Comparison of ENCODE assay signal across 2 cellular contexts in the genomic region with DNA sequence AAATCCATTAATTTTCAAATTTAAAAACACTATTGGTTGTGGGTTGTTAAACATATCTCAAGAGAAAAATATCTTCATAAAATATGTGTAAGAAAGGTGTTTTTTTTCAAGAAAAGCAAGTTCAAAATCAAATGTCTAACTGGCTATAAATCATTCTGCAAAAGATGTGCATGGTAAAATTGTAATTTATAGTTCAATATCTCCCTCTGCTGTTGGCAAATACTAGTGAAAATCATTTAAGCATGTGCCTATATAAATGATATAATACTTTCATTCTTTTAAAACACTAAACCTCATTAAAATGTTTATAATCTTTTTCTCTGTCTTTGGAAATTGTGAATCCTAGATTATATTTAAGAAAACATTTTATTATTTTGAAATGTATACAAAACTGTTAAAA.
TF ChIP-seq lines count a peak whose summit lies in the region.

No MANE protein-coding gene starts in this region.

TF ChIP-seq in SK-N-SH, 30 proteins besides CTCF, POLR2A, EP300 and RAD21 (continued from another document):
- TF ChIP-seq CHD2 (IDR thresholded peaks at IDR 0.05; ENCODE audit: low read length, partially characterized antibody) (no peak), POLR2AphosphoS5 (IDR thresholded peaks at IDR 0.05; ENCODE audit: low read depth, low read length) (no peak), TEAD4 (IDR thresholded peaks at IDR 0.05; ENCODE audit: borderline replicate concordance, insufficient read depth) (no peak), MXI1 (IDR thresholded peaks at IDR 0.05; ENCODE audit: low read depth, low read length) (no peak)
- TF ChIP-seq, protein P1, sequence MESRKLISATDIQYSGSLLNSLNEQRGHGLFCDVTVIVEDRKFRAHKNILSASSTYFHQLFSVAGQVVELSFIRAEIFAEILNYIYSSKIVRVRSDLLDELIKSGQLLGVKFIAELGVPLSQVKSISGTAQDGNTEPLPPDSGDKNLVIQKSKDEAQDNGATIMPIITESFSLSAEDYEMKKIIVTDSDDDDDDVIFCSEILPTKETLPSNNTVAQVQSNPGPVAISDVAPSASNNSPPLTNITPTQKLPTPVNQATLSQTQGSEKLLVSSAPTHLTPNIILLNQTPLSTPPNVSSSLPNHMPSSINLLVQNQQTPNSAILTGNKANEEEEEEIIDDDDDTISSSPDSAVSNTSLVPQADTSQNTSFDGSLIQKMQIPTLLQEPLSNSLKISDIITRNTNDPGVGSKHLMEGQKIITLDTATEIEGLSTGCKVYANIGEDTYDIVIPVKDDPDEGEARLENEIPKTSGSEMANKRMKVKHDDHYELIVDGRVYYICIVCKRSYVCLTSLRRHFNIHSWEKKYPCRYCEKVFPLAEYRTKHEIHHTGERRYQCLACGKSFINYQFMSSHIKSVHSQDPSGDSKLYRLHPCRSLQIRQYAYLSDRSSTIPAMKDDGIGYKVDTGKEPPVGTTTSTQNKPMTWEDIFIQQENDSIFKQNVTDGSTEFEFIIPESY (IDR thresholded peaks at IDR 0.05; ENCODE audit: borderline replicate concordance, low read depth): no peak
- TF ChIP-seq, protein P2, sequence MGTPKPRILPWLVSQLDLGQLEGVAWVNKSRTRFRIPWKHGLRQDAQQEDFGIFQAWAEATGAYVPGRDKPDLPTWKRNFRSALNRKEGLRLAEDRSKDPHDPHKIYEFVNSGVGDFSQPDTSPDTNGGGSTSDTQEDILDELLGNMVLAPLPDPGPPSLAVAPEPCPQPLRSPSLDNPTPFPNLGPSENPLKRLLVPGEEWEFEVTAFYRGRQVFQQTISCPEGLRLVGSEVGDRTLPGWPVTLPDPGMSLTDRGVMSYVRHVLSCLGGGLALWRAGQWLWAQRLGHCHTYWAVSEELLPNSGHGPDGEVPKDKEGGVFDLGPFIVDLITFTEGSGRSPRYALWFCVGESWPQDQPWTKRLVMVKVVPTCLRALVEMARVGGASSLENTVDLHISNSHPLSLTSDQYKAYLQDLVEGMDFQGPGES (IDR thresholded peaks at IDR 0.05; ENCODE audit: low read depth, low read length): no peak

TF ChIP-seq in SK-N-SH treated with all-trans-retinoic acid at 6 μM for 48 hours, 23 proteins besides CTCF, POLR2A, EP300 and RAD21 (continued from another document):
- TF ChIP-seq, protein P3, sequence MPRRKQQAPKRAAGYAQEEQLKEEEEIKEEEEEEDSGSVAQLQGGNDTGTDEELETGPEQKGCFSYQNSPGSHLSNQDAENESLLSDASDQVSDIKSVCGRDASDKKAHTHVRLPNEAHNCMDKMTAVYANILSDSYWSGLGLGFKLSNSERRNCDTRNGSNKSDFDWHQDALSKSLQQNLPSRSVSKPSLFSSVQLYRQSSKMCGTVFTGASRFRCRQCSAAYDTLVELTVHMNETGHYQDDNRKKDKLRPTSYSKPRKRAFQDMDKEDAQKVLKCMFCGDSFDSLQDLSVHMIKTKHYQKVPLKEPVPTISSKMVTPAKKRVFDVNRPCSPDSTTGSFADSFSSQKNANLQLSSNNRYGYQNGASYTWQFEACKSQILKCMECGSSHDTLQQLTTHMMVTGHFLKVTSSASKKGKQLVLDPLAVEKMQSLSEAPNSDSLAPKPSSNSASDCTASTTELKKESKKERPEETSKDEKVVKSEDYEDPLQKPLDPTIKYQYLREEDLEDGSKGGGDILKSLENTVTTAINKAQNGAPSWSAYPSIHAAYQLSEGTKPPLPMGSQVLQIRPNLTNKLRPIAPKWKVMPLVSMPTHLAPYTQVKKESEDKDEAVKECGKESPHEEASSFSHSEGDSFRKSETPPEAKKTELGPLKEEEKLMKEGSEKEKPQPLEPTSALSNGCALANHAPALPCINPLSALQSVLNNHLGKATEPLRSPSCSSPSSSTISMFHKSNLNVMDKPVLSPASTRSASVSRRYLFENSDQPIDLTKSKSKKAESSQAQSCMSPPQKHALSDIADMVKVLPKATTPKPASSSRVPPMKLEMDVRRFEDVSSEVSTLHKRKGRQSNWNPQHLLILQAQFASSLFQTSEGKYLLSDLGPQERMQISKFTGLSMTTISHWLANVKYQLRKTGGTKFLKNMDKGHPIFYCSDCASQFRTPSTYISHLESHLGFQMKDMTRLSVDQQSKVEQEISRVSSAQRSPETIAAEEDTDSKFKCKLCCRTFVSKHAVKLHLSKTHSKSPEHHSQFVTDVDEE (CRISPR knock-in tag; IDR thresholded peaks at IDR 0.05): no peak
- TF ChIP-seq GLIS3 (CRISPR knock-in tag; IDR thresholded peaks at IDR 0.05): no peak
- no peak for TF ChIP-seq BACH2 (CRISPR knock-in tag; IDR thresholded peaks at IDR 0.05; ENCODE audit: borderline replicate concordance)
- no peak for TF ChIP-seq ARNTL (CRISPR knock-in tag; IDR thresholded peaks at IDR 0.05; ENCODE audit: borderline replicate concordance, low read depth)
- no peak for TF ChIP-seq ZFP30 (CRISPR knock-in tag; IDR thresholded peaks at IDR 0.05)
- TF ChIP-seq ESRRG (CRISPR knock-in tag; IDR thresholded peaks at IDR 0.05): no peak
- no peak for TF ChIP-seq ISL1 (CRISPR knock-in tag; IDR thresholded peaks at IDR 0.05)
- TF ChIP-seq ZFP3 (CRISPR knock-in tag; IDR thresholded peaks at IDR 0.05): no peak
- no peak for TF ChIP-seq CSDC2 (CRISPR knock-in tag; IDR thresholded peaks at IDR 0.05)
- TF ChIP-seq, protein P4, sequence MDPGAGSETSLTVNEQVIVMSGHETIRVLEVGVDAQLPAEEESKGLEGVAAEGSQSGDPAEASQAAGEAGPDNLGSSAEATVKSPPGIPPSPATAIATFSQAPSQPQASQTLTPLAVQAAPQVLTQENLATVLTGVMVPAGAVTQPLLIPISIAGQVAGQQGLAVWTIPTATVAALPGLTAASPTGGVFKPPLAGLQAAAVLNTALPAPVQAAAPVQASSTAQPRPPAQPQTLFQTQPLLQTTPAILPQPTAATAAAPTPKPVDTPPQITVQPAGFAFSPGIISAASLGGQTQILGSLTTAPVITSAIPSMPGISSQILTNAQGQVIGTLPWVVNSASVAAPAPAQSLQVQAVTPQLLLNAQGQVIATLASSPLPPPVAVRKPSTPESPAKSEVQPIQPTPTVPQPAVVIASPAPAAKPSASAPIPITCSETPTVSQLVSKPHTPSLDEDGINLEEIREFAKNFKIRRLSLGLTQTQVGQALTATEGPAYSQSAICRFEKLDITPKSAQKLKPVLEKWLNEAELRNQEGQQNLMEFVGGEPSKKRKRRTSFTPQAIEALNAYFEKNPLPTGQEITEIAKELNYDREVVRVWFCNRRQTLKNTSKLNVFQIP (CRISPR knock-in tag; IDR thresholded peaks at IDR 0.05; ENCODE audit: borderline replicate concordance, low read depth): no peak
- no peak for TF ChIP-seq TOX (CRISPR knock-in tag; IDR thresholded peaks at IDR 0.05; ENCODE audit: borderline replicate concordance)
- TF ChIP-seq, protein P5, sequence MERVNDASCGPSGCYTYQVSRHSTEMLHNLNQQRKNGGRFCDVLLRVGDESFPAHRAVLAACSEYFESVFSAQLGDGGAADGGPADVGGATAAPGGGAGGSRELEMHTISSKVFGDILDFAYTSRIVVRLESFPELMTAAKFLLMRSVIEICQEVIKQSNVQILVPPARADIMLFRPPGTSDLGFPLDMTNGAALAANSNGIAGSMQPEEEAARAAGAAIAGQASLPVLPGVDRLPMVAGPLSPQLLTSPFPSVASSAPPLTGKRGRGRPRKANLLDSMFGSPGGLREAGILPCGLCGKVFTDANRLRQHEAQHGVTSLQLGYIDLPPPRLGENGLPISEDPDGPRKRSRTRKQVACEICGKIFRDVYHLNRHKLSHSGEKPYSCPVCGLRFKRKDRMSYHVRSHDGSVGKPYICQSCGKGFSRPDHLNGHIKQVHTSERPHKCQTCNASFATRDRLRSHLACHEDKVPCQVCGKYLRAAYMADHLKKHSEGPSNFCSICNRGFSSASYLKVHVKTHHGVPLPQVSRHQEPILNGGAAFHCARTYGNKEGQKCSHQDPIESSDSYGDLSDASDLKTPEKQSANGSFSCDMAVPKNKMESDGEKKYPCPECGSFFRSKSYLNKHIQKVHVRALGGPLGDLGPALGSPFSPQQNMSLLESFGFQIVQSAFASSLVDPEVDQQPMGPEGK (CRISPR knock-in tag; IDR thresholded peaks at IDR 0.05; ENCODE audit: borderline replicate concordance): no peak
- TF ChIP-seq TCF4 (CRISPR knock-in tag; IDR thresholded peaks at IDR 0.05; ENCODE audit: borderline replicate concordance): no peak
- no peak for TF ChIP-seq ZNF70 (CRISPR knock-in tag; IDR thresholded peaks at IDR 0.05)
